Comparison of ENCODE assay signal across 1 cellular context in genomic region chr3:129597792-129598381, GRCh38.
TF ChIP-seq lines count a peak whose summit lies in the region.

No MANE protein-coding gene starts in this region.

TF ChIP-seq in K562, 482 proteins besides CTCF, POLR2A, EP300 and RAD21 (continued from another document):
- TF ChIP-seq AFF1 (IDR thresholded peaks at IDR 0.05; ENCODE audit: low read depth in 1 of 2, partially characterized antibody in 2 of 2) = no peak
- TF ChIP-seq MAX (CRISPR knock-in tag; IDR thresholded peaks at IDR 0.05) = peak; percentile 71
- TF ChIP-seq CHD7 (IDR thresholded peaks at IDR 0.05; ENCODE audit: low read depth, low read length) = no peak
